Comparison of ENCODE assay signal across 1 cellular context in genomic region chr21:17513214-17514123, GRCh38.
TF ChIP-seq lines count a peak whose summit lies in the region.

No MANE protein-coding gene starts in this region.

TF ChIP-seq in endothelial cell of umbilical vein, 7 proteins besides CTCF, POLR2A, EP300 and RAD21 (continued from another document):
- TF ChIP-seq MAX (IDR thresholded peaks at IDR 0.05; ENCODE audit: insufficient read depth, insufficient read length) = no peak
- no peak for TF ChIP-seq GATA2 (IDR thresholded peaks at IDR 0.05; ENCODE audit: insufficient read depth, insufficient read length, low read depth, low read length)
